Comparison of ENCODE assay signal across 1 cellular context in genomic region chr1:86704456-86704971, GRCh38.
TF ChIP-seq lines count a peak whose summit lies in the region.

Gene SH3GLB1, plus strand, starts transcription at chr1:86704576. Its CDS starts 324 bp downstream, at chr1:86704900.

TF ChIP-seq in K562, 482 proteins besides CTCF, POLR2A, EP300 and RAD21 (continued from another document and continues in another):
- no peak for TF ChIP-seq ZNF407 (IDR thresholded peaks at IDR 0.05; ENCODE audit: low read depth)
- no peak for TF ChIP-seq RNF2 (IDR thresholded peaks at IDR 0.05)
- no peak for TF ChIP-seq ZNF444 (CRISPR knock-in tag; IDR thresholded peaks at IDR 0.05)
- no peak for TF ChIP-seq SETDB1 (IDR thresholded peaks at IDR 0.05; ENCODE audit: low read length)
- TF ChIP-seq ZBTB12 (CRISPR knock-in tag; IDR thresholded peaks at IDR 0.05) = 0 out of 2 replicates have a peak, but pooled peaks have one; percentile 14
- 0 out of 2 replicates have a peak, but pooled peaks have one; percentile 26 for TF ChIP-seq SAFB (IDR thresholded peaks at IDR 0.05; ENCODE audit: borderline replicate concordance, low read depth, low read length)
- no peak for TF ChIP-seq C11orf30 (IDR thresholded peaks at IDR 0.05; ENCODE audit: low read depth)
- TF ChIP-seq ZNF316 (IDR thresholded peaks at IDR 0.05) = no peak
- TF ChIP-seq PYGO2 (tag; IDR thresholded peaks at IDR 0.05) = no peak
- no peak for TF ChIP-seq ZEB2 (IDR thresholded peaks at IDR 0.05)
- no peak for TF ChIP-seq CUX1 (CRISPR knock-in tag; IDR thresholded peaks at IDR 0.05)
- TF ChIP-seq IRF2 (CRISPR knock-in tag; IDR thresholded peaks at IDR 0.05) = no peak
- TF ChIP-seq HMG20B (CRISPR knock-in tag; IDR thresholded peaks at IDR 0.05) = no peak
- TF ChIP-seq ZBTB43 (CRISPR knock-in tag; IDR thresholded peaks at IDR 0.05) = no peak
- TF ChIP-seq ZNF232 (CRISPR knock-in tag; IDR thresholded peaks at IDR 0.05) = no peak
- no peak for TF ChIP-seq PTTG1 (tag; IDR thresholded peaks at IDR 0.05; ENCODE audit: low read depth)
- no peak for TF ChIP-seq PURB (CRISPR knock-in tag; IDR thresholded peaks at IDR 0.05; ENCODE audit: low read depth)
- no peak for TF ChIP-seq XRCC4 (IDR thresholded peaks at IDR 0.05; ENCODE audit: extremely low read depth, insufficient read depth, insufficient read length)
- TF ChIP-seq HOMEZ (CRISPR knock-in tag; IDR thresholded peaks at IDR 0.05) = no peak
- no peak for TF ChIP-seq ELF2 (CRISPR knock-in tag; IDR thresholded peaks at IDR 0.05)
- TF ChIP-seq KAT7 (CRISPR knock-in tag; IDR thresholded peaks at IDR 0.05; ENCODE audit: borderline replicate concordance) = peak; percentile 92; the same call in 1 of the 2 replicates
- TF ChIP-seq MEF2D (tag; conservative IDR thresholded peaks at IDR 0.05; ENCODE audit: low read depth) = no peak
- TF ChIP-seq XRCC3 (IDR thresholded peaks at IDR 0.05) = no peak
- no peak for TF ChIP-seq ZKSCAN8 (CRISPR knock-in tag; IDR thresholded peaks at IDR 0.05)
- TF ChIP-seq PTRF (tag; IDR thresholded peaks at IDR 0.05) = no peak
- no peak for TF ChIP-seq MTA2 (IDR thresholded peaks at IDR 0.05; ENCODE audit: low read depth)
- no peak for TF ChIP-seq CHAMP1 (IDR thresholded peaks at IDR 0.05)
- TF ChIP-seq CEBPZ (IDR thresholded peaks at IDR 0.05; ENCODE audit: borderline replicate concordance, low read depth, low read length) = no peak
- TF ChIP-seq JUNB (CRISPR knock-in tag; conservative IDR thresholded peaks at IDR 0.05) = no peak
- TF ChIP-seq KLF13 (tag; IDR thresholded peaks at IDR 0.05; ENCODE audit: borderline replicate concordance, low read depth) = no peak
- TF ChIP-seq CREB3 (tag; conservative IDR thresholded peaks at IDR 0.05; ENCODE audit: low read depth) = no peak
- no peak for TF ChIP-seq MED1 (CRISPR knock-in tag; IDR thresholded peaks at IDR 0.05; ENCODE audit: borderline replicate concordance)
- TF ChIP-seq NFE2 (IDR thresholded peaks at IDR 0.05; ENCODE audit: low read depth) = no peak; the same call in 1 of the 2 replicates
- TF ChIP-seq ZNF780A (CRISPR knock-in tag; IDR thresholded peaks at IDR 0.05) = no peak
- no peak for TF ChIP-seq ZNF75A (CRISPR knock-in tag; IDR thresholded peaks at IDR 0.05)
- TF ChIP-seq ZNF79 (CRISPR knock-in tag; IDR thresholded peaks at IDR 0.05; ENCODE audit: low read depth) = no peak
